In genomic region chr21:39388811-39389155, GRCh38 we compare ENCODE assay signal across 8 cellular contexts. TPM values are rescaled to one million over a fixed set of nuclear protein-coding genes. Genes with fewer than 3 reads are reported as not detected.
A peak's percentile ranks its signal among the peaks of the same experiment; 100 is the strongest.
DNase-seq lines count a peak whose midpoint lies in the region; ATAC-seq and TF ChIP-seq lines count a peak whose summit lies in the region.

No MANE protein-coding gene starts in this region.

- intact Hi-C loops in left ventricle myocardium inferior (cut with micrococcal nuclease), result no loop called here
- intact Hi-C loops in Right ventricle myocardium superior (cut with DNase I), result loop anchor here (5.0 kb wide), 1 partner anchor 76 kb away; the partner anchor contains the start of gene BRWD1

- H3K4me1 ChIP-seq in left ventricle myocardium inferior, result peaks cover 50% of the 10 kb centered on the region
- H3K4me1 ChIP-seq in RWPE2 (ENCODE audit: insufficient read depth, poor library complexity, severe bottlenecking), result no peaks in the 10 kb centered on the region
- H3K4me1 ChIP-seq in gastroesophageal sphincter, result peaks cover 0 to 66% (median 16%) of the 10 kb centered on the region in 3 donors
- peaks cover 14 to 38% (median 21%) of the 10 kb centered on the region in 4 donors for H3K4me1 ChIP-seq in upper lobe of left lung

- H3K27me3 ChIP-seq in left ventricle myocardium inferior (ENCODE audit: low read depth) (no peaks in the 10 kb centered on the region), RWPE2 (ENCODE audit: insufficient read depth, poor library complexity, severe bottlenecking) (no peaks in the 10 kb centered on the region), gastroesophageal sphincter (no peaks in the 10 kb centered on the region), upper lobe of left lung (no peaks in the 10 kb centered on the region)

- DNase-seq in left ventricle myocardium inferior (no peak), Right ventricle myocardium superior (no peak), RWPE2 (ENCODE audit: low spot score) (no peak), upper lobe of left lung (no peak), kidney glomerular epithelial cell (lab: John Stamatoyannopoulos, UW) (no peak)
- DNase-seq in activated effector memory CD4-positive, alpha-beta T cell treated with Interleukin-2 at 50 U/mL for 16 hours, result no peak
- no peak for DNase-seq in activated CD4-positive, CD25-positive, alpha-beta regulatory T cell treated with anti-CD3 and anti-CD28 coated beads, Interleukin-2, amount 50 U/mL, for 72 hours

- TF ChIP-seq EP300 in gastroesophageal sphincter (IDR thresholded peaks at IDR 0.05) (no peak), upper lobe of left lung (IDR thresholded peaks at IDR 0.05) (no peak)

- WGBS in gastroesophageal sphincter (ENCODE audit: low coverage in 1 of 2), 2 donors, result 0% methylated on average over 2 to 8 of the region's 10 CpGs
- 5 to 7% methylated on average over 8 to 10 of the region's 10 CpGs for WGBS in upper lobe of left lung, 2 donors

- H3K4me3 ChIP-seq in left ventricle myocardium inferior (peak overlapping the region; percentile 65), RWPE2 (ENCODE audit: severe bottlenecking) (peak overlapping the region; percentile 40), gastroesophageal sphincter (peak overlapping the region; percentile 50 to 52), upper lobe of left lung (peak overlapping the region in 3 of 4 donors; percentile 42 to 55 (median 51))

- H3K9me3 ChIP-seq in left ventricle myocardium inferior (replicated peaks) (no peaks in the 10 kb centered on the region), RWPE2 (ENCODE audit: severe bottlenecking) (no peaks in the 10 kb centered on the region), gastroesophageal sphincter (no peaks in the 10 kb centered on the region), upper lobe of left lung (no peaks in the 10 kb centered on the region)

- H3K27ac ChIP-seq in left ventricle myocardium inferior (replicated peaks) (peak overlapping the region; percentile 83), RWPE2 (ENCODE audit: poor library complexity, severe bottlenecking) (peak overlapping the region; percentile 49), gastroesophageal sphincter (peak overlapping the region in 3 of 4 donors; percentile 79 to 85 (median 82)), upper lobe of left lung (peak overlapping the region in 1 of 4 donors; percentile 87)

- H3K36me3 ChIP-seq in left ventricle myocardium inferior (peaks cover 31% of the 10 kb centered on the region), RWPE2 (ENCODE audit: low read depth) (peaks cover 31% of the 10 kb centered on the region), gastroesophageal sphincter (peaks cover 0 to 35% of the 10 kb centered on the region in 2 donors), upper lobe of left lung (peaks cover 13 to 34% (median 22%) of the 10 kb centered on the region in 4 donors)

- ATAC-seq in Right ventricle myocardium superior (ENCODE audit: poor library complexity) (no peak), RWPE2 (ENCODE audit: low read depth) (no peak), gastroesophageal sphincter (no peak), upper lobe of left lung (ENCODE audit: low FRiP score in 2 of 2) (no peak)

- no peak for TF ChIP-seq CTCF in left ventricle myocardium inferior (IDR thresholded peaks at IDR 0.05; ENCODE audit: borderline replicate concordance)
- TF ChIP-seq CTCF in RWPE2 (IDR thresholded peaks at IDR 0.05; ENCODE audit: poor library complexity, severe bottlenecking), result peak; percentile 75
- peak in 1 of 4 experiments; percentile 2 for TF ChIP-seq CTCF in gastroesophageal sphincter (IDR thresholded peaks at IDR 0.05)
- TF ChIP-seq CTCF in upper lobe of left lung (IDR thresholded peaks at IDR 0.05), result no peak

- TF ChIP-seq POLR2A in gastroesophageal sphincter (IDR thresholded peaks at IDR 0.05) (no peak), upper lobe of left lung (IDR thresholded peaks at IDR 0.05) (no peak)

RNA-seq across cellular contexts. Expression of gene HMGN1, which starts 39.9 kb away (rescaled TPM):
- 64.5 TPM for total RNA-seq in left ventricle myocardium inferior
- 54.5 TPM for total RNA-seq in Right ventricle myocardium superior
- 100 to 1,000 TPM in 1 of 4 donors, 10 to 100 TPM in 3; 69.0 to 117 (median 80.8) TPM for total RNA-seq in gastroesophageal sphincter
- total RNA-seq in upper lobe of left lung, result 100 to 1,000 TPM in 3 of 6 donors, 10 to 100 TPM in 3; 80.7 to 164 (median 115) TPM

RNA-seq across cellular contexts. Expression of gene LCA5L, which starts 56.8 kb away (rescaled TPM):
- total RNA-seq in left ventricle myocardium inferior, result 0.80 TPM
- 0.83 TPM for total RNA-seq in Right ventricle myocardium superior
- 1 to 10 TPM in 3 of 4 donors, under 1 TPM in 1; 0.54 to 1.6 (median 1.2) TPM for total RNA-seq in gastroesophageal sphincter
- 10 to 100 TPM in 2 of 6 donors, 1 to 10 TPM in 3, not detected in 1; 1.9 to 16.6 (median 2.5) TPM for total RNA-seq in upper lobe of left lung
